In the genomic region with DNA sequence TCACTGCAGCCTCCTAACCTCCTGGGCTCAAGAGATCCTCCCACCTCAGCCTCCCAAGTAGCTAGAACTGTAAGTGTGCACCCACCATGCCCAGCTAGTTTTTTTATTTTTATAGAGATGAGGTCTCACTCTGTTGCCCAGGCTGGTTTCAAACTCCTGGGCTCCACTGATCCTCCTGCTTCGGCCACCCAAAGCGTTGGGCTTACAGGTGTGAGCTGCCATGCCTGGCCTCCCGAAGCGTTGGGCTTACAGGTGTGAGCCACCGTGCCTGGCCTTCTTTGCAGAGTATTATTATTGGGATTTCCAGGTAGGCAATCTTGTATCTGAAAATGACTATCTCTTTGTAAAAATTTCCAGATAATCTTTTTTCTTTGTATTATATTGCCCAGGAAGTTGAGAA, we compare ENCODE assay signal across 5 cellular contexts.
"Had no signal": no experiment of that assay in that cellular context is flagged by ENCODE, and none has a peak within 500 bp of the region (broad histone marks: within the 10 kb centered on the region; RNA-seq: fewer than 3 reads in every experiment).

No MANE protein-coding gene starts in this region.

- H3K27ac Mint-ChIP-seq: HFFc6 had no signal

- H3K4me3 Mint-ChIP-seq: HFFc6 had no signal

- H3K9me3 Mint-ChIP-seq: HFFc6 had no signal

- DNase-seq: GM23248, GOT3, H7, HFFc6, IMR-90 had no signal
